18 cellular contexts compared by ENCODE assay signal in genomic region chr4:118703118-118703517, GRCh38. TPM values are rescaled to one million over a fixed set of nuclear protein-coding genes. Genes with fewer than 3 reads are reported as not detected.
DNase-seq lines count a peak whose midpoint lies in the region; ATAC-seq, FAIRE-seq and TF ChIP-seq lines count a peak whose summit lies in the region.
"Had no signal": no experiment of that assay in that cellular context is flagged by ENCODE, and none has a peak within 500 bp of the region (broad histone marks: within the 10 kb centered on the region; RNA-seq: fewer than 3 reads in every experiment).

No MANE protein-coding gene starts in this region.

- BruUV-seq in HepG2 (replicated peaks; lab: Mats Ljungman, UMichigan), result no TSS peak

- no peak for TF ChIP-seq RAD21 in A549 (conservative IDR thresholded peaks at IDR 0.05 in 1 of 2, IDR thresholded peaks at IDR 0.05 in 1 of 2)
- TF ChIP-seq RAD21 in HepG2 (CRISPR knock-in tag; IDR thresholded peaks at IDR 0.05), result no peak

- H3K27me3 ChIP-seq in HepG2 (ENCODE audit: control insufficient read depth in 1 of 2, insufficient read depth in 2 of 2, low read length in 2 of 2), result no peaks in the 10 kb centered on the region
- no peaks in the 10 kb centered on the region for H3K27me3 ChIP-seq in small intestine (ENCODE audit: control insufficient read depth in 2 of 2, insufficient read depth in 2 of 2, low read length in 2 of 2)
- H3K27me3 ChIP-seq in gastrocnemius medialis, result no peaks in the 10 kb centered on the region
- H3K27me3 ChIP-seq in gastroesophageal sphincter, result no peaks in the 10 kb centered on the region
- H3K27me3 ChIP-seq: BE2C had no signal

- ATAC-seq in A549, result no peak
- peak; percentile 98 for ATAC-seq in HepG2
- no peak for ATAC-seq in gastrocnemius medialis
- ATAC-seq in gastroesophageal sphincter, result no peak

- peak overlapping the region; percentile 38; the same call in 2 of the 3 replicates for H3K4me2 ChIP-seq in A549
- peak overlapping the region; percentile 52 for H3K4me2 ChIP-seq in HepG2 (ENCODE audit: low read depth, low read length)

- TF ChIP-seq CTCF in A549 (IDR thresholded peaks at IDR 0.05) (no peak), HepG2 (CRISPR knock-in tag; IDR thresholded peaks at IDR 0.05) (no peak), gastrocnemius medialis (IDR thresholded peaks at IDR 0.05 in 4 of 5, conservative IDR thresholded peaks at IDR 0.05 in 1 of 5) (no peak), gastroesophageal sphincter (IDR thresholded peaks at IDR 0.05) (no peak)

- no peak for FAIRE-seq in A549 (lab: Jason Lieb, UNC)
- FAIRE-seq in colon (lab: Jason Lieb, UNC), result peak; percentile 21
- FAIRE-seq in HepG2 (lab: Jason Lieb, UNC), result no peak
- peak; percentile 70 for FAIRE-seq in small intestine (lab: Jason Lieb, UNC)
- FAIRE-seq: GM12891 had no signal

- WGBS in A549 (ENCODE audit: missing lambda C conversion rate), result 86% methylated on average over 2 of the region's 2 CpGs
- 70% methylated on average over 2 of the region's 2 CpGs for WGBS in HepG2 (ENCODE audit: low lambda C conversion rate)
- WGBS in small intestine, 3 donors, result 48 to 83% (median 73%) methylated on average over 2 of the region's 2 CpGs
- 32 to 78% methylated on average over 2 of the region's 2 CpGs for WGBS in gastroesophageal sphincter (ENCODE audit: low coverage in 1 of 2), 2 donors

- TF ChIP-seq EP300 in A549 (IDR thresholded peaks at IDR 0.05), result no peak
- TF ChIP-seq EP300 in HepG2 (IDR thresholded peaks at IDR 0.05; ENCODE audit: low read depth in 2 of 2, low read length in 2 of 2), result no peak
- no peak for TF ChIP-seq EP300 in HepG2 (CRISPR knock-in tag; IDR thresholded peaks at IDR 0.05; ENCODE audit: borderline replicate concordance)
- TF ChIP-seq EP300 in gastroesophageal sphincter (IDR thresholded peaks at IDR 0.05), result no peak

- H2AFZ ChIP-seq in HepG2 (ENCODE audit: low read length), result no peak overlapping the region

- TF ChIP-seq POLR2A in A549 (IDR thresholded peaks at IDR 0.05; ENCODE audit: low read length) (no peak), HepG2 (IDR thresholded peaks at IDR 0.05; ENCODE audit: insufficient read depth in 1 of 2, low read depth in 2 of 2, low read length in 2 of 2) (no peak), gastrocnemius medialis (IDR thresholded peaks at IDR 0.05) (no peak), gastroesophageal sphincter (IDR thresholded peaks at IDR 0.05) (no peak)

- no peaks in the 10 kb centered on the region for H4K20me1 ChIP-seq in HepG2 (ENCODE audit: insufficient read depth, low read length)

- no peak overlapping the region for H3K27ac ChIP-seq in A549
- no peak overlapping the region for H3K27ac ChIP-seq in HepG2 (ENCODE audit: extremely low read length, insufficient read depth, low read length)
- no peak overlapping the region for H3K27ac ChIP-seq in small intestine (ENCODE audit: low read depth in 1 of 2, low read length in 1 of 2)
- no peak overlapping the region for H3K27ac ChIP-seq in gastrocnemius medialis
- no peak overlapping the region for H3K27ac ChIP-seq in gastroesophageal sphincter
- H3K27ac ChIP-seq: C4-2B had no signal

- H3K4me3 ChIP-seq in A549, result no peak overlapping the region
- no peak overlapping the region; a peak in 1 of 6 replicates for H3K4me3 ChIP-seq in HepG2 (replicated peaks in 1 of 3; ENCODE audit: insufficient read depth in 1 of 3, low read depth in 2 of 3, low read length in 3 of 3)
- no peak overlapping the region for H3K4me3 ChIP-seq in small intestine (ENCODE audit: low read depth in 1 of 2, low read length in 2 of 2)
- H3K4me3 ChIP-seq in gastrocnemius medialis, result no peak overlapping the region
- H3K4me3 ChIP-seq in gastroesophageal sphincter, result no peak overlapping the region

- H3K36me3 ChIP-seq in HepG2 (replicated peaks in 1 of 2; ENCODE audit: control insufficient read depth in 1 of 2, insufficient read depth in 2 of 2, low read length in 2 of 2) (peaks cover 7 to 42% of the 10 kb centered on the region in 2 experiments), small intestine (ENCODE audit: control insufficient read depth in 2 of 2, insufficient read depth in 2 of 2, low read length in 2 of 2) (peaks cover 12 to 22% of the 10 kb centered on the region in 2 donors), gastrocnemius medialis (peaks cover 0 to 51% of the 10 kb centered on the region in 2 donors), gastroesophageal sphincter (peaks cover 6 to 98% of the 10 kb centered on the region in 2 donors)

- no peaks in the 10 kb centered on the region for H3K9me3 ChIP-seq in A549
- no peaks in the 10 kb centered on the region for H3K9me3 ChIP-seq in HepG2 (ENCODE audit: low read length)
- no peaks in the 10 kb centered on the region for H3K9me3 ChIP-seq in small intestine (ENCODE audit: control insufficient read depth, low read depth)
- H3K9me3 ChIP-seq in gastrocnemius medialis, result no peaks in the 10 kb centered on the region
- no peaks in the 10 kb centered on the region for H3K9me3 ChIP-seq in gastroesophageal sphincter
- H3K9me3 ChIP-seq: BE2C had no signal

- in situ Hi-C loops in HepG2 (cut with HindIII; ENCODE audit: extremely low pct_ligation_motif_present, low pct_unique_long_range_greater_than_20kb), result no loop called here
- in situ Hi-C loops in gastrocnemius medialis (cut with MboI; ENCODE audit: low sequenced_read_pairs in 4 of 4), result no loop called here

- H3K4me1 ChIP-seq in A549 (peaks cover 8% of the 10 kb centered on the region; the same call in 1 of the 3 replicates), HepG2 (ENCODE audit: insufficient read depth, low read length) (peaks cover 22% of the 10 kb centered on the region), small intestine (ENCODE audit: control insufficient read depth in 2 of 2, insufficient read depth in 1 of 2, low read depth in 1 of 2, low read length in 1 of 2) (no peaks in the 10 kb centered on the region), gastrocnemius medialis (no peaks in the 10 kb centered on the region), gastroesophageal sphincter (no peaks in the 10 kb centered on the region)
- H3K4me1 ChIP-seq: BE2C had no signal

- H3K9ac ChIP-seq in HepG2 (ENCODE audit: insufficient read depth, low read depth, low read length), result no peak overlapping the region

- DNase-seq in A549 (ENCODE audit: low read depth in 1 of 2, low spot score in 1 of 2), result no peak
- peak; percentile 39 for DNase-seq in HepG2 (ENCODE audit: low spot score)
- no peak for DNase-seq in small intestine
- no peak for DNase-seq in gastrocnemius medialis
- no peak for DNase-seq in HCEC 1CT
- DNase-seq: 8988T; ACHN; BE2C; CD4-positive, alpha-beta memory T cell; COR-L47; DMS79; GOT3; H9; KG1 had no signal

- no peaks in the 10 kb centered on the region for H3K79me2 ChIP-seq in HepG2 (ENCODE audit: insufficient read depth, low read length)

- POLR2A ChIA-PET in A549 (lab: Yijun Ruan, JAX) (no interaction called here), HepG2 (lab: Yijun Ruan, JAX) (no interaction called here)

- CTCF ChIA-PET in A549 (lab: Yijun Ruan, JAX), result no interaction called here
- CTCF ChIA-PET in HepG2 (lab: Yijun Ruan, JAX; ENCODE audit: low intra/inter-chr PET ratio, low total read pairs), result no interaction called here

- intact Hi-C loops in HepG2 (cut with micrococcal nuclease; ENCODE audit: unreplicated experiment), result no loop called here
- intact Hi-C loops in gastrocnemius medialis (cut with DNase I; ENCODE audit: low total_unique reads), result no loop called here

TF ChIP-seq in HepG2, 621 proteins besides CTCF, POLR2A, EP300 and RAD21 (continues in another document):
- TF ChIP-seq SETDB1 (CRISPR knock-in tag; IDR thresholded peaks at IDR 0.05; ENCODE audit: borderline replicate concordance), result no peak

RNA-seq across cellular contexts. Expression of gene METTL14, which starts 17.9 kb away (rescaled TPM):
- polyA plus RNA-seq in A549 (2011; rRNA removed) (22.2 and 25.2 TPM in 2 replicates), A549 (2017; fragmentation: RNase III; extraction: RNeasy Plus Mini Kit Qiagen cat#74134 plus additional on column Dnase treatment) (17.3 to 20.9 TPM (median 19.8 TPM) in 3 replicates), HepG2 (2011; rRNA removed) (10.0 and 11.6 TPM in 2 replicates), small intestine (10 to 100 TPM in 1 of 3 donors, 1 to 10 TPM in 2; 5.9 to 10.5 (median 9.1) TPM)
- 4.8 and 5.7 TPM in 2 replicates for polyA plus RNA-seq in A549 (2012; cell fraction: cytosol; rRNA removed)
- 2.9 and 4.1 TPM in 2 replicates for polyA plus RNA-seq in A549 (2012; cell fraction: nucleus; rRNA removed)
- 2.8 and 5.0 TPM in 2 replicates for polyA minus RNA-seq in A549 (2011; rRNA and poly(A)+ RNA removed)
- total RNA-seq in HepG2 (2016; rRNA removed; fragmentation: Illumina TruSeq; extraction: Trizol) (44.9 and 68.5 TPM in 2 replicates), gastrocnemius medialis (10 to 100 TPM in 3 of 4 donors, 1 to 10 TPM in 1; 8.2 to 31.8 (median 17.3) TPM), gastroesophageal sphincter (10 to 100 TPM; 47.0 to 83.9 (median 65.9) TPM)
- 4.9 and 5.0 TPM in 2 replicates for total RNA-seq in HepG2 (2016; cell fraction: cytosol; rRNA removed; fragmentation: Illumina TruSeq; extraction: Trizol; ENCODE audit: low read depth)
- total RNA-seq in HepG2 (2016; cell fraction: insoluble cytoplasmic fraction; rRNA removed; fragmentation: Illumina TruSeq; extraction: Trizol), result 43.6 and 68.0 TPM in 2 replicates
- total RNA-seq in HepG2 (2016; cell fraction: membrane; rRNA removed; fragmentation: Illumina TruSeq; extraction: Trizol), result 12.1 and 16.2 TPM in 2 replicates
- 34.2 and 35.0 TPM in 2 replicates for total RNA-seq in HepG2 (2016; cell fraction: nucleus; rRNA removed; fragmentation: Illumina TruSeq; extraction: Trizol)
- 2.8 and 6.4 TPM in 2 replicates for polyA plus RNA-seq in HepG2 (2011; cell fraction: cytosol; rRNA removed)
- polyA plus RNA-seq in HepG2 (2011; cell fraction: nucleus; rRNA removed), result 6.9 and 9.3 TPM in 2 replicates
- 14.8 and 14.9 TPM in 2 replicates for polyA plus RNA-seq in HepG2 (2012)
- 1.0 and 1.2 TPM in 2 replicates for polyA plus RNA-seq in HepG2 (2016; cell fraction: cytosol; fragmentation: Illumina TruSeq; extraction: Trizol; ENCODE audit: low read depth)
- polyA plus RNA-seq in HepG2 (2016; cell fraction: insoluble cytoplasmic fraction; fragmentation: Illumina TruSeq; extraction: Trizol; ENCODE audit: low read depth), result 43.0 and 45.1 TPM in 2 replicates
- polyA plus RNA-seq in HepG2 (2016; cell fraction: membrane; fragmentation: Illumina TruSeq; extraction: Trizol; ENCODE audit: low read depth), result 2.0 and 3.0 TPM in 2 replicates
- polyA plus RNA-seq in HepG2 (2016; cell fraction: nucleus; fragmentation: Illumina TruSeq; extraction: Trizol; ENCODE audit: insufficient read depth, low read depth), result 28.7 and 29.3 TPM in 2 replicates
- 1.3 and 6.3 TPM in 2 replicates for polyA minus RNA-seq in HepG2 (2011; rRNA and poly(A)+ RNA removed; ENCODE audit: low replicate concordance)
- polyA minus RNA-seq in HepG2 (2011; cell fraction: cytosol; rRNA and poly(A)+ RNA removed), result 8.9 and 9.8 TPM in 2 replicates
- 28.7 and 36.2 TPM in 2 replicates for polyA minus RNA-seq in HepG2 (2011; cell fraction: nucleus; rRNA and poly(A)+ RNA removed)
